In the genomic region with DNA sequence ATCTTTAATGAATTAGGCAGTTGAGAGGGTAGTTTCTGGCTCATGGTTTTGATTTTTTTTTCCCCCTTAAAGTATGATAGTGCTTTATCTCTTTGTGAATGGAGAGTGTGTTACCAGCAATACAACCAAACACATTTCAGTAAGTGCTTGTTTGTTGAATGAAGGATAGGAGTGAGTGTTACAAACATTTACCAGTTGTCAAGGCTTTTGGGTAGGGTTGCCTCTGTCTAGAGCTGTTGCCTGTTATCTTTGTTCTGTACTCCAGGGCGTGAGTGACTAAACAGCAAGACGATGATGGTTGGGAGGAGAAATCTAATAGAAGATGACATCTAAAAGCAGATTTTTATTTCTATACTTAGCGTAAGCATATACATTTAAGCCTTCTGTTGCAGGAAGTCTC, we compare ENCODE assay signal across 18 cellular contexts. TPM values are rescaled to one million over a fixed set of nuclear protein-coding genes. Genes with fewer than 3 reads are reported as not detected.
DNase-seq lines count a peak whose midpoint lies in the region; ATAC-seq and TF ChIP-seq lines count a peak whose summit lies in the region.
"Had no signal": no experiment of that assay in that cellular context is flagged by ENCODE, and none has a peak within 500 bp of the region (broad histone marks: within the 10 kb centered on the region; RNA-seq: fewer than 3 reads in every experiment).

No MANE protein-coding gene starts in this region.

- H3K27me3 ChIP-seq in RWPE2 (ENCODE audit: insufficient read depth, poor library complexity, severe bottlenecking) (no peaks in the 10 kb centered on the region), psoas muscle (ENCODE audit: insufficient read depth in 3 of 3, low read length in 2 of 3) (no peaks in the 10 kb centered on the region)
- H3K27me3 ChIP-seq: SJSA1 had no signal

- no peak overlapping the region for H3K4me3 ChIP-seq in RWPE2 (ENCODE audit: severe bottlenecking)
- H3K4me3 ChIP-seq in psoas muscle, result no peak overlapping the region
- H3K4me3 ChIP-seq: SJSA1 had no signal

- TF ChIP-seq CTCF in RWPE2 (IDR thresholded peaks at IDR 0.05; ENCODE audit: poor library complexity, severe bottlenecking), result no peak
- no peak for TF ChIP-seq CTCF in psoas muscle (IDR thresholded peaks at IDR 0.05)
- TF ChIP-seq CTCF in GM10266 (IDR thresholded peaks at IDR 0.05; ENCODE audit: control insufficient read depth, insufficient read depth, low read depth, missing control alignments), result no peak

- peak; percentile 46 for ATAC-seq in Right ventricle myocardium superior (ENCODE audit: poor library complexity)
- ATAC-seq in Right ventricle myocardium inferior, result no peak
- ATAC-seq in RWPE2 (ENCODE audit: low read depth), result no peak
- ATAC-seq in psoas muscle, result no peak
- ATAC-seq: HCT116, Panc1 had no signal

- 79 to 97% (median 95%) methylated on average over 3 of the region's 3 CpGs for WGBS in psoas muscle, 3 donors

- intact Hi-C loops in Right ventricle myocardium superior (cut with DNase I) (no loop called here), Right ventricle myocardium inferior (cut with DNase I) (loop anchor here (10.0 kb wide), 1 partner anchor 57 kb away; no protein-coding TSS in a partner anchor), psoas muscle (cut with DNase I) (no loop called here)

- DNase-seq in Right ventricle myocardium superior (no peak), Right ventricle myocardium inferior (ENCODE audit: missing footprints) (no peak), RWPE2 (ENCODE audit: low spot score) (no peak), epithelial cell of prostate (ENCODE audit: low read depth, low spot score) (no peak), psoas muscle (no peak), GM10266 (ENCODE audit: extremely low spot score) (no peak)
- DNase-seq in activated CD4-positive, CD25-positive, alpha-beta regulatory T cell (lab: John Stamatoyannopoulos, UW), result no peak
- no peak for DNase-seq in activated effector memory CD4-positive, alpha-beta T cell treated with anti-CD3 and anti-CD28 coated beads, Interleukin-2, amount 50 U/mL, for 16 hours
- DNase-seq: EL, GF-D8, NCI-H1694, NCI-H2081, NCI-H510A, NCI-H748 treated with DMSO at 0.1 percent for 48 hours had no signal

- H3K27ac ChIP-seq in RWPE2 (ENCODE audit: poor library complexity, severe bottlenecking) (peak overlapping the region; percentile 44), epithelial cell of prostate (peak overlapping the region; percentile 3), psoas muscle (peak overlapping the region; percentile 87)
- H3K27ac ChIP-seq: SJSA1 had no signal

- H3K36me3 ChIP-seq in RWPE2 (ENCODE audit: low read depth), result no peaks in the 10 kb centered on the region
- H3K36me3 ChIP-seq in psoas muscle (ENCODE audit: insufficient read depth in 1 of 2, low read depth in 1 of 2), result no peaks in the 10 kb centered on the region
- H3K36me3 ChIP-seq: SJSA1 had no signal

- H3K9me3 ChIP-seq in RWPE2 (ENCODE audit: severe bottlenecking), result no peaks in the 10 kb centered on the region
- no peaks in the 10 kb centered on the region for H3K9me3 ChIP-seq in psoas muscle
- H3K9me3 ChIP-seq: SJSA1 had no signal

- H3K4me1 ChIP-seq in RWPE2 (ENCODE audit: insufficient read depth, poor library complexity, severe bottlenecking) (peaks cover 38% of the 10 kb centered on the region), psoas muscle (peaks cover 78% of the 10 kb centered on the region)

RNA-seq across cellular contexts. Expression of a gene that starts 21.5 kb away (rescaled TPM):
- 1.1 TPM for total RNA-seq in Right ventricle myocardium superior
- 1.1 TPM for total RNA-seq in Right ventricle myocardium inferior
- total RNA-seq in psoas muscle, result 100 to 1,000 TPM in 1 of 4 donors, 10 to 100 TPM in 3; 15.3 to 107 (median 23.7) TPM
- polyA plus RNA-seq in psoas muscle, result 10 to 100 TPM in 2 of 3 donors, 1 to 10 TPM in 1; 3.3 to 18.4 (median 12.8) TPM
- total RNA-seq: H1 had no signal
- polyA plus RNA-seq: H1 had no signal

Comparison
In these comparisons a context has a peak if more than half of its experiments do, and no peak if none do; other contexts are left out.
1. H3K27ac ChIP-seq: peak in every context shown above with its lines; median percentile 87 in psoas muscle; 44 in RWPE2; 3 in epithelial cell of prostate.